Comparison of ENCODE assay signal across 11 cellular contexts in the genomic region with DNA sequence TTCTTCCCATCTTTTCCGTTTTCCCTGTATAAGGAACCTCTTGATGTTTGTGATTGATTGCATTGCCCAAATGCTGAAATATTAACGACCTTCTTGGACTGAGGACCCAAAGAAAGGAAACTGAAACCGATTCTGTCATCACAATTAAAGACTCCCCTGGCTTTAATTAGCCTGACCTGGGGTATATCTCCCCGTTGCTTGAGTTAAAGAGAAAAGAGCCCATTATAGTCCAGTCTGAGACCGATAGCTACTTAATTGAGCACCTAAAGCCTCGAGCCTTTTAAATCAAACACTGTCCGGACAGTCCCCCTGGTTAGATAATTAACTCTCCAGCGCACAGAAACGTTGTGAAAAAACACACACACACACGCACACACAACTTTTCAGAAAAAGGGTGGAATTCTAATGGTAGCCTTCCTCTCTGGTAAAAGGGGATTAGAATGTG. TPM values are rescaled to one million over a fixed set of nuclear protein-coding genes. Genes with fewer than 3 reads are reported as not detected.
DNase-seq lines count a peak whose midpoint lies in the region; ATAC-seq and TF ChIP-seq lines count a peak whose summit lies in the region.
"Had no signal": no experiment of that assay in that cellular context is flagged by ENCODE, and none has a peak within 500 bp of the region (broad histone marks: within the 10 kb centered on the region; RNA-seq: fewer than 3 reads in every experiment).

No MANE protein-coding gene starts in this region.

- H3K9me3 Mint-ChIP-seq in stimulated activated naive CD8-positive, alpha-beta T cell treated with anti-CD3 and anti-CD28 coated beads, Interleukin-15, Interleukin-2, amounts not matched to agents 100 ng/mL and 50 ng/mL, for 24 hours: no peaks in the 10 kb centered on the region
- no peaks in the 10 kb centered on the region for H3K9me3 Mint-ChIP-seq in stimulated activated naive CD8-positive, alpha-beta T cell treated with anti-CD3 and anti-CD28 coated beads, Interleukin-15, amount 100 ng/mL, for 72 hours
- H3K9me3 Mint-ChIP-seq in naive B cell: no peaks in the 10 kb centered on the region
- no peaks in the 10 kb centered on the region for H3K9me3 Mint-ChIP-seq in stimulated activated naive B cell treated with anti-CD40 and anti-IgM and Interleukin-4, amounts not matched to agents 10 μg/mL and 1 μg/mL and 100 μg/mL, for 72 hours

- no peaks in the 10 kb centered on the region for H3K27me3 Mint-ChIP-seq in stimulated activated naive CD8-positive, alpha-beta T cell treated with anti-CD3 and anti-CD28 coated beads, Interleukin-15, Interleukin-2, amounts not matched to agents 100 ng/mL and 50 ng/mL, for 24 hours
- no peaks in the 10 kb centered on the region for H3K27me3 Mint-ChIP-seq in stimulated activated naive CD8-positive, alpha-beta T cell treated with anti-CD3 and anti-CD28 coated beads, Interleukin-15, amount 100 ng/mL, for 72 hours
- H3K27me3 Mint-ChIP-seq in naive B cell: no peaks in the 10 kb centered on the region
- H3K27me3 Mint-ChIP-seq in stimulated activated naive B cell treated with anti-CD40 and anti-IgM and Interleukin-4, amounts not matched to agents 10 μg/mL and 1 μg/mL and 100 μg/mL, for 72 hours: no peaks in the 10 kb centered on the region

- TF ChIP-seq POLR2A in breast epithelium (IDR thresholded peaks at IDR 0.05): no peak

- peak overlapping the region; percentile 23 for H3K27ac Mint-ChIP-seq in stimulated activated naive CD8-positive, alpha-beta T cell treated with anti-CD3 and anti-CD28 coated beads, Interleukin-15, Interleukin-2, amounts not matched to agents 100 ng/mL and 50 ng/mL, for 24 hours
- peak overlapping the region in 1 of 2 donors; percentile 34 for H3K27ac Mint-ChIP-seq in stimulated activated naive CD8-positive, alpha-beta T cell treated with anti-CD3 and anti-CD28 coated beads, Interleukin-15, amount 100 ng/mL, for 72 hours
- peak overlapping the region in 2 of 6 donors; percentile 44 to 60 for H3K27ac Mint-ChIP-seq in naive B cell
- no peak overlapping the region for H3K27ac Mint-ChIP-seq in stimulated activated naive B cell treated with anti-CD40 and anti-IgM and Interleukin-4, amounts not matched to agents 10 μg/mL and 1 μg/mL and 100 μg/mL, for 72 hours

- H3K9me3 ChIP-seq in breast epithelium: no peaks in the 10 kb centered on the region

- peak overlapping the region in 2 of 3 donors; percentile 85 to 95 for H3K4me3 ChIP-seq in breast epithelium

- peaks cover 6 to 9% of the 10 kb centered on the region in 2 donors for H3K4me1 ChIP-seq in breast epithelium

- peak overlapping the region; percentile 80 for H3K4me3 Mint-ChIP-seq in stimulated activated naive CD8-positive, alpha-beta T cell treated with anti-CD3 and anti-CD28 coated beads, Interleukin-15, Interleukin-2, amounts not matched to agents 100 ng/mL and 50 ng/mL, for 24 hours
- H3K4me3 Mint-ChIP-seq in stimulated activated naive CD8-positive, alpha-beta T cell treated with anti-CD3 and anti-CD28 coated beads, Interleukin-15, amount 100 ng/mL, for 72 hours: peak overlapping the region in 1 of 2 donors; percentile 39
- H3K4me3 Mint-ChIP-seq in naive B cell: peak overlapping the region in 5 of 8 donors; percentile 13 to 95 (median 51)
- H3K4me3 Mint-ChIP-seq in stimulated activated naive B cell treated with anti-CD40 and anti-IgM and Interleukin-4, amounts not matched to agents 10 μg/mL and 1 μg/mL and 100 μg/mL, for 72 hours: peak overlapping the region in 1 of 2 donors; percentile 22

- H3K36me3 ChIP-seq in breast epithelium: no peaks in the 10 kb centered on the region

- no peaks in the 10 kb centered on the region for H3K27me3 ChIP-seq in breast epithelium

- no peak for DNase-seq in stimulated activated naive CD8-positive, alpha-beta T cell treated with anti-CD3 and anti-CD28 coated beads, Interleukin-15, amount 100 ng/mL, for 72 hours
- DNase-seq in breast epithelium (ENCODE audit: low spot score in 2 of 2) (no peak), naive B cell (no peak), NCI-H1105 (lab: John Stamatoyannopoulos, UW) (no peak), NCI-H187 treated with DMSO at 0.1 percent for 48 hours (lab: John Stamatoyannopoulos, UW) (no peak), NCI-H1436 (lab: John Stamatoyannopoulos, UW) (no peak)
- DNase-seq in stimulated activated naive B cell treated with anti-CD40 and anti-IgM and Interleukin-4, amounts not matched to agents 10 μg/mL and 1 μg/mL and 100 μg/mL, for 72 hours: no peak
- DNase-seq: activated CD4-positive, alpha-beta T cell treated with anti-CD3 and anti-CD28 coated beads, Interleukin-2, amount 50 U/mL, for 1 hour; PC-9; stimulated activated CD4-positive, alpha-beta T cell treated with anti-CD3 and anti-CD28 coated beads, Interleukin-1b, Interleukin-23, amount 100 ng/mL, for 48 hours had no signal

- H3K36me3 Mint-ChIP-seq in stimulated activated naive CD8-positive, alpha-beta T cell treated with anti-CD3 and anti-CD28 coated beads, Interleukin-15, Interleukin-2, amounts not matched to agents 100 ng/mL and 50 ng/mL, for 24 hours (ENCODE audit: low read depth): peaks cover 49% of the 10 kb centered on the region
- peaks cover under 1 to 13% of the 10 kb centered on the region in 2 donors for H3K36me3 Mint-ChIP-seq in naive B cell
- peaks cover 13 to 19% of the 10 kb centered on the region in 2 donors for H3K36me3 Mint-ChIP-seq in stimulated activated naive B cell treated with anti-CD40 and anti-IgM and Interleukin-4, amounts not matched to agents 10 μg/mL and 1 μg/mL and 100 μg/mL, for 72 hours

- intact Hi-C loops in breast epithelium (cut with DNase I; ENCODE audit: low total_unique reads): no loop called here

- peaks cover 70% of the 10 kb centered on the region for H3K4me1 Mint-ChIP-seq in stimulated activated naive CD8-positive, alpha-beta T cell treated with anti-CD3 and anti-CD28 coated beads, Interleukin-15, Interleukin-2, amounts not matched to agents 100 ng/mL and 50 ng/mL, for 24 hours (ENCODE audit: low read depth)
- H3K4me1 Mint-ChIP-seq in stimulated activated naive CD8-positive, alpha-beta T cell treated with anti-CD3 and anti-CD28 coated beads, Interleukin-15, amount 100 ng/mL, for 72 hours: peaks cover 60% of the 10 kb centered on the region
- peaks cover 27 to 47% (median 44%) of the 10 kb centered on the region in 3 donors for H3K4me1 Mint-ChIP-seq in naive B cell
- peaks cover 25 to 46% of the 10 kb centered on the region in 2 donors for H3K4me1 Mint-ChIP-seq in stimulated activated naive B cell treated with anti-CD40 and anti-IgM and Interleukin-4, amounts not matched to agents 10 μg/mL and 1 μg/mL and 100 μg/mL, for 72 hours

- TF ChIP-seq CTCF in breast epithelium (IDR thresholded peaks at IDR 0.05): no peak

- ATAC-seq in stimulated activated naive CD8-positive, alpha-beta T cell treated with anti-CD3 and anti-CD28 coated beads, Interleukin-15, amount 100 ng/mL, for 72 hours: no peak
- ATAC-seq in naive B cell (ENCODE audit: low read depth in 2 of 2): no peak
- ATAC-seq in stimulated activated naive B cell treated with anti-CD40 and anti-IgM and Interleukin-4, amounts not matched to agents 10 μg/mL and 1 μg/mL and 100 μg/mL, for 72 hours (replicated peaks): no peak

- peak overlapping the region; percentile 23 to 29 for H3K27ac ChIP-seq in breast epithelium
- H3K27ac ChIP-seq: PC-9 had no signal

RNA-seq across cellular contexts. Expression of a gene that starts 8.0 kb away (rescaled TPM):
- total RNA-seq in breast epithelium: 10 to 100 TPM; 34.4 to 67.5 (median 39.3) TPM
- 10 to 100 TPM; 11.7 to 17.5 (median 14.4) TPM for polyA plus RNA-seq in naive B cell (ENCODE audit: low read depth in 6 of 6)
